Comparison of ENCODE assay signal across 8 cellular contexts in genomic region chr22:42780070-42780540, GRCh38. TPM values are rescaled to one million over a fixed set of nuclear protein-coding genes. Genes with fewer than 3 reads are reported as not detected.
A peak's percentile ranks its signal among the peaks of the same experiment; 100 is the strongest.
DNase-seq lines count a peak whose midpoint lies in the region; ATAC-seq, FAIRE-seq and TF ChIP-seq lines count a peak whose summit lies in the region.

No MANE protein-coding gene starts in this region.

- TF ChIP-seq RAD21 in liver (IDR thresholded peaks at IDR 0.05): peak; percentile 93 to 95

- peak; percentile 95 for TF ChIP-seq CTCF in liver (IDR thresholded peaks at IDR 0.05; ENCODE audit: low read depth, low read length, missing input control)

- no peak overlapping the region for H3K27ac ChIP-seq in liver (ENCODE audit: low read depth in 1 of 2, low read length in 2 of 2)

- FAIRE-seq in GM18507 (lab: Jason Lieb, UNC): peak; percentile 92

- 28% methylated on average over 6 of the region's 6 CpGs for WGBS in liver

- H3K4me3 ChIP-seq in liver (ENCODE audit: low read depth in 1 of 3, low read length in 3 of 3): no peak overlapping the region

- H3K9ac ChIP-seq in liver (ENCODE audit: low read depth in 1 of 2, low read length in 2 of 2): no peak overlapping the region

- DNase-seq in Ammon's horn (ENCODE audit: low spot score): peak; percentile 92
- peak; percentile 30 for DNase-seq in GM18507 (ENCODE audit: extremely low spot score, insufficient read length, low read depth)
- peak; percentile 78 for DNase-seq in NCI-H2107 treated with DMSO at 0.1 percent for 48 hours (lab: John Stamatoyannopoulos, UW; ENCODE audit: unreplicated experiment)
- peak; percentile 54 for DNase-seq in T1000 (lab: John Stamatoyannopoulos, UW)
- peak; percentile 92 to 95 for DNase-seq in dermis microvascular lymphatic vessel endothelial cell (ENCODE audit: low read depth in 2 of 2)
- DNase-seq in stimulated activated naive CD4-positive, alpha-beta T cell treated with Interleukin-2 at 50 U/mL for 16 hours (lab: John Stamatoyannopoulos, UW): peak; percentile 3

- H3K36me3 ChIP-seq in liver (ENCODE audit: control insufficient read depth in 4 of 4, insufficient read depth in 3 of 4, low read depth in 1 of 4, low read length in 3 of 4): no peaks in the 10 kb centered on the region

- no peak for ATAC-seq in HG03025 (IDR thresholded peaks at IDR 0.05; ENCODE audit: low FRiP score, unreplicated experiment)

- no peaks in the 10 kb centered on the region for H3K27me3 ChIP-seq in liver (ENCODE audit: control insufficient read depth in 4 of 4, insufficient read depth in 4 of 4, low read length in 3 of 4)

- no peaks in the 10 kb centered on the region for H3K9me3 ChIP-seq in liver (ENCODE audit: control insufficient read depth in 4 of 4, low read length in 3 of 4)

- H3K4me1 ChIP-seq in liver (ENCODE audit: control insufficient read depth in 4 of 4, insufficient read depth in 4 of 4, low read length in 3 of 4): no peaks in the 10 kb centered on the region

TF ChIP-seq in liver, 16 proteins besides CTCF, POLR2A, EP300 and RAD21:
- TF ChIP-seq HNF4G (IDR thresholded peaks at IDR 0.05): no peak
- no peak for TF ChIP-seq EGR1 (IDR thresholded peaks at IDR 0.05; ENCODE audit: low read depth in 2 of 2)
- no peak for TF ChIP-seq FOXA2 (IDR thresholded peaks at IDR 0.05)
- TF ChIP-seq YY1 (IDR thresholded peaks at IDR 0.05): no peak
- no peak for TF ChIP-seq REST (IDR thresholded peaks at IDR 0.05)
- peak in 1 of 2 donors; percentile 14 for TF ChIP-seq HNF4A (conservative IDR thresholded peaks at IDR 0.05)
- no peak for TF ChIP-seq NR2F2 (IDR thresholded peaks at IDR 0.05)
- no peak for TF ChIP-seq SP1 (IDR thresholded peaks at IDR 0.05)
- no peak for TF ChIP-seq ATF3 (IDR thresholded peaks at IDR 0.05)

RNA-seq across cellular contexts. Expression of gene A4GALT, which starts 59.4 kb away (rescaled TPM):
- total RNA-seq in dermis microvascular lymphatic vessel endothelial cell (43.8 and 70.8 TPM in 2 replicates), liver (1 to 10 TPM; 2.3 to 8.2 TPM)
- 1 to 10 TPM; 1.6 to 1.8 TPM for polyA plus RNA-seq in liver

Comparison
In these comparisons a context has a peak if more than half of its experiments do, and no peak if none do; other contexts are left out.
1. DNase-seq: peak in every context shown above with its lines; median percentile 94 in dermis microvascular lymphatic vessel endothelial cell; 92 in Ammon's horn; 78 in NCI-H2107 treated with DMSO at 0.1 percent for 48 hours; 54 in T1000; 30 in GM18507; 3 in stimulated activated naive CD4-positive, alpha-beta T cell treated with Interleukin-2 at 50 U/mL for 16 hours.